1 cellular context compared by ENCODE assay signal in the genomic region with DNA sequence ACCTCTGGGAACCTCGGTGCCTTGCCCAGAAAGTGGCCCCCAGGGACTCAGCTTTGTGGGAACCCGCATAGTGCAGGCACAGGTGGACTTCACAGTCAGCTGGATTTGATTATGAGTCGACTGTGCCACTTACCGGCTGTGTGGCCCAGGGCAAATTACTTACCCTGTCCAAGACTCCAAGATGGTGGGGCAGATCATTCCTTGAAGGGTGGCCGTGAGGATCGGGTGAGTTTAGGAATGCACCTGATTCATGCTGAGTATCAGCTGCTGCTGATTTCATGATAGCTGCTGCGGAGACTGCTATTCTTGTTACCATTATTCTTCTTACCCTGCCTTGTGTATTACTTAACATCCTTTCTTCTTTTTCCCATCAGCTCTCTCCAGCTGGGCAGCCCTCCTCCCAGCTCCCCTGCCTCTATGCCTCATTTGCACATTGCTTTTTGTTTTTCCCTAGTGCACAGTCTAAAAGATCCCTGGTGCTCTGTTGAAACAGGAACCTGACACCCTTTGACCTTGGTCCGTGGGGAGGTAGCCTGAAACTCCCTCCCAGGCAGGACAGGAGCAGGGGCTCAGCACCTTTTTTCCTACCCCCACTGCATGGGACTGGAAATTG.
TF ChIP-seq lines count a peak whose summit lies in the region.

No MANE protein-coding gene starts in this region.

TF ChIP-seq in HepG2, 621 proteins besides CTCF, POLR2A, EP300 and RAD21 (continued from another document and continues in another):
- TF ChIP-seq, protein P1, sequence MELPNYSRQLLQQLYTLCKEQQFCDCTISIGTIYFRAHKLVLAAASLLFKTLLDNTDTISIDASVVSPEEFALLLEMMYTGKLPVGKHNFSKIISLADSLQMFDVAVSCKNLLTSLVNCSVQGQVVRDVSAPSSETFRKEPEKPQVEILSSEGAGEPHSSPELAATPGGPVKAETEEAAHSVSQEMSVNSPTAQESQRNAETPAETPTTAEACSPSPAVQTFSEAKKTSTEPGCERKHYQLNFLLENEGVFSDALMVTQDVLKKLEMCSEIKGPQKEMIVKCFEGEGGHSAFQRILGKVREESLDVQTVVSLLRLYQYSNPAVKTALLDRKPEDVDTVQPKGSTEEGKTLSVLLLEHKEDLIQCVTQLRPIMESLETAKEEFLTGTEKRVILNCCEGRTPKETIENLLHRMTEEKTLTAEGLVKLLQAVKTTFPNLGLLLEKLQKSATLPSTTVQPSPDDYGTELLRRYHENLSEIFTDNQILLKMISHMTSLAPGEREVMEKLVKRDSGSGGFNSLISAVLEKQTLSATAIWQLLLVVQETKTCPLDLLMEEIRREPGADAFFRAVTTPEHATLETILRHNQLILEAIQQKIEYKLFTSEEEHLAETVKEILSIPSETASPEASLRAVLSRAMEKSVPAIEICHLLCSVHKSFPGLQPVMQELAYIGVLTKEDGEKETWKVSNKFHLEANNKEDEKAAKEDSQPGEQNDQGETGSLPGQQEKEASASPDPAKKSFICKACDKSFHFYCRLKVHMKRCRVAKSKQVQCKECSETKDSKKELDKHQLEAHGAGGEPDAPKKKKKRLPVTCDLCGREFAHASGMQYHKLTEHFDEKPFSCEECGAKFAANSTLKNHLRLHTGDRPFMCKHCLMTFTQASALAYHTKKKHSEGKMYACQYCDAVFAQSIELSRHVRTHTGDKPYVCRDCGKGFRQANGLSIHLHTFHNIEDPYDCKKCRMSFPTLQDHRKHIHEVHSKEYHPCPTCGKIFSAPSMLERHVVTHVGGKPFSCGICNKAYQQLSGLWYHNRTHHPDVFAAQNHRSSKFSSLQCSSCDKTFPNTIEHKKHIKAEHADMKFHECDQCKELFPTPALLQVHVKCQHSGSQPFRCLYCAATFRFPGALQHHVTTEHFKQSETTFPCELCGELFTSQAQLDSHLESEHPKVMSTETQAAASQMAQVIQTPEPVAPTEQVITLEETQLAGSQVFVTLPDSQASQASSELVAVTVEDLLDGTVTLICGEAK (IDR thresholded peaks at IDR 0.05) = no peak
- TF ChIP-seq, protein P1 (CRISPR knock-in tag; IDR thresholded peaks at IDR 0.05) = no peak
- TF ChIP-seq FOSL2 (CRISPR knock-in tag; IDR thresholded peaks at IDR 0.05) = no peak
- peak; percentile 64; the same call in 1 of the 2 replicates for TF ChIP-seq ZMYM3 (CRISPR knock-in tag; IDR thresholded peaks at IDR 0.05)
- TF ChIP-seq NR2F1 (CRISPR knock-in tag; IDR thresholded peaks at IDR 0.05) = peak in 1 of 2 experiments; percentile 31; a peak in 1 of 4 replicates
- no peak for TF ChIP-seq ZNF207 (IDR thresholded peaks at IDR 0.05; ENCODE audit: borderline replicate concordance)
- TF ChIP-seq, protein P2, sequence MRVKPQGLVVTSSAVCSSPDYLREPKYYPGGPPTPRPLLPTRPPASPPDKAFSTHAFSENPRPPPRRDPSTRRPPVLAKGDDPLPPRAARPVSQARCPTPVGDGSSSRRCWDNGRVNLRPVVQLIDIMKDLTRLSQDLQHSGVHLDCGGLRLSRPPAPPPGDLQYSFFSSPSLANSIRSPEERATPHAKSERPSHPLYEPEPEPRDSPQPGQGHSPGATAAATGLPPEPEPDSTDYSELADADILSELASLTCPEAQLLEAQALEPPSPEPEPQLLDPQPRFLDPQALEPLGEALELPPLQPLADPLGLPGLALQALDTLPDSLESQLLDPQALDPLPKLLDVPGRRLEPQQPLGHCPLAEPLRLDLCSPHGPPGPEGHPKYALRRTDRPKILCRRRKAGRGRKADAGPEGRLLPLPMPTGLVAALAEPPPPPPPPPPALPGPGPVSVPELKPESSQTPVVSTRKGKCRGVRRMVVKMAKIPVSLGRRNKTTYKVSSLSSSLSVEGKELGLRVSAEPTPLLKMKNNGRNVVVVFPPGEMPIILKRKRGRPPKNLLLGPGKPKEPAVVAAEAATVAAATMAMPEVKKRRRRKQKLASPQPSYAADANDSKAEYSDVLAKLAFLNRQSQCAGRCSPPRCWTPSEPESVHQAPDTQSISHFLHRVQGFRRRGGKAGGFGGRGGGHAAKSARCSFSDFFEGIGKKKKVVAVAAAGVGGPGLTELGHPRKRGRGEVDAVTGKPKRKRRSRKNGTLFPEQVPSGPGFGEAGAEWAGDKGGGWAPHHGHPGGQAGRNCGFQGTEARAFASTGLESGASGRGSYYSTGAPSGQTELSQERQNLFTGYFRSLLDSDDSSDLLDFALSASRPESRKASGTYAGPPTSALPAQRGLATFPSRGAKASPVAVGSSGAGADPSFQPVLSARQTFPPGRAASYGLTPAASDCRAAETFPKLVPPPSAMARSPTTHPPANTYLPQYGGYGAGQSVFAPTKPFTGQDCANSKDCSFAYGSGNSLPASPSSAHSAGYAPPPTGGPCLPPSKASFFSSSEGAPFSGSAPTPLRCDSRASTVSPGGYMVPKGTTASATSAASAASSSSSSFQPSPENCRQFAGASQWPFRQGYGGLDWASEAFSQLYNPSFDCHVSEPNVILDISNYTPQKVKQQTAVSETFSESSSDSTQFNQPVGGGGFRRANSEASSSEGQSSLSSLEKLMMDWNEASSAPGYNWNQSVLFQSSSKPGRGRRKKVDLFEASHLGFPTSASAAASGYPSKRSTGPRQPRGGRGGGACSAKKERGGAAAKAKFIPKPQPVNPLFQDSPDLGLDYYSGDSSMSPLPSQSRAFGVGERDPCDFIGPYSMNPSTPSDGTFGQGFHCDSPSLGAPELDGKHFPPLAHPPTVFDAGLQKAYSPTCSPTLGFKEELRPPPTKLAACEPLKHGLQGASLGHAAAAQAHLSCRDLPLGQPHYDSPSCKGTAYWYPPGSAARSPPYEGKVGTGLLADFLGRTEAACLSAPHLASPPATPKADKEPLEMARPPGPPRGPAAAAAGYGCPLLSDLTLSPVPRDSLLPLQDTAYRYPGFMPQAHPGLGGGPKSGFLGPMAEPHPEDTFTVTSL (CRISPR knock-in tag; IDR thresholded peaks at IDR 0.05; ENCODE audit: borderline replicate concordance) = peak; percentile 75; the same call in 1 of the 2 replicates
- TF ChIP-seq, protein P3, sequence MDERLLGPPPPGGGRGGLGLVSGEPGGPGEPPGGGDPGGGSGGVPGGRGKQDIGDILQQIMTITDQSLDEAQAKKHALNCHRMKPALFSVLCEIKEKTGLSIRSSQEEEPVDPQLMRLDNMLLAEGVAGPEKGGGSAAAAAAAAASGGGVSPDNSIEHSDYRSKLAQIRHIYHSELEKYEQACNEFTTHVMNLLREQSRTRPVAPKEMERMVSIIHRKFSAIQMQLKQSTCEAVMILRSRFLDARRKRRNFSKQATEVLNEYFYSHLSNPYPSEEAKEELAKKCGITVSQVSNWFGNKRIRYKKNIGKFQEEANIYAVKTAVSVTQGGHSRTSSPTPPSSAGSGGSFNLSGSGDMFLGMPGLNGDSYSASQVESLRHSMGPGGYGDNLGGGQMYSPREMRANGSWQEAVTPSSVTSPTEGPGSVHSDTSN (CRISPR knock-in tag; IDR thresholded peaks at IDR 0.05) = no peak
- TF ChIP-seq ATRX (CRISPR knock-in tag; IDR thresholded peaks at IDR 0.05; ENCODE audit: borderline replicate concordance) = no peak
- TF ChIP-seq, protein P4, sequence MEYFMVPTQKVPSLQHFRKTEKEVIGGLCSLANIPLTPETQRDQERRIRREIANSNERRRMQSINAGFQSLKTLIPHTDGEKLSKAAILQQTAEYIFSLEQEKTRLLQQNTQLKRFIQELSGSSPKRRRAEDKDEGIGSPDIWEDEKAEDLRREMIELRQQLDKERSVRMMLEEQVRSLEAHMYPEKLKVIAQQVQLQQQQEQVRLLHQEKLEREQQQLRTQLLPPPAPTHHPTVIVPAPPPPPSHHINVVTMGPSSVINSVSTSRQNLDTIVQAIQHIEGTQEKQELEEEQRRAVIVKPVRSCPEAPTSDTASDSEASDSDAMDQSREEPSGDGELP (IDR thresholded peaks at IDR 0.05; ENCODE audit: borderline replicate concordance, low read depth) = peak; percentile 77; the same call in 1 of the 2 replicates
- TF ChIP-seq ZNF333 (CRISPR knock-in tag; IDR thresholded peaks at IDR 0.05; ENCODE audit: borderline replicate concordance) = no peak
- TF ChIP-seq IKZF1 (IDR thresholded peaks at IDR 0.05) = no peak
- TF ChIP-seq, protein P5, sequence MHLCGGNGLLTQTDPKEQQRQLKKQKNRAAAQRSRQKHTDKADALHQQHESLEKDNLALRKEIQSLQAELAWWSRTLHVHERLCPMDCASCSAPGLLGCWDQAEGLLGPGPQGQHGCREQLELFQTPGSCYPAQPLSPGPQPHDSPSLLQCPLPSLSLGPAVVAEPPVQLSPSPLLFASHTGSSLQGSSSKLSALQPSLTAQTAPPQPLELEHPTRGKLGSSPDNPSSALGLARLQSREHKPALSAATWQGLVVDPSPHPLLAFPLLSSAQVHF (CRISPR knock-in tag; IDR thresholded peaks at IDR 0.05) = no peak
- peak; percentile 43; the same call in 1 of the 2 replicates for TF ChIP-seq ZNF205 (CRISPR knock-in tag; IDR thresholded peaks at IDR 0.05)
- TF ChIP-seq, protein P6, sequence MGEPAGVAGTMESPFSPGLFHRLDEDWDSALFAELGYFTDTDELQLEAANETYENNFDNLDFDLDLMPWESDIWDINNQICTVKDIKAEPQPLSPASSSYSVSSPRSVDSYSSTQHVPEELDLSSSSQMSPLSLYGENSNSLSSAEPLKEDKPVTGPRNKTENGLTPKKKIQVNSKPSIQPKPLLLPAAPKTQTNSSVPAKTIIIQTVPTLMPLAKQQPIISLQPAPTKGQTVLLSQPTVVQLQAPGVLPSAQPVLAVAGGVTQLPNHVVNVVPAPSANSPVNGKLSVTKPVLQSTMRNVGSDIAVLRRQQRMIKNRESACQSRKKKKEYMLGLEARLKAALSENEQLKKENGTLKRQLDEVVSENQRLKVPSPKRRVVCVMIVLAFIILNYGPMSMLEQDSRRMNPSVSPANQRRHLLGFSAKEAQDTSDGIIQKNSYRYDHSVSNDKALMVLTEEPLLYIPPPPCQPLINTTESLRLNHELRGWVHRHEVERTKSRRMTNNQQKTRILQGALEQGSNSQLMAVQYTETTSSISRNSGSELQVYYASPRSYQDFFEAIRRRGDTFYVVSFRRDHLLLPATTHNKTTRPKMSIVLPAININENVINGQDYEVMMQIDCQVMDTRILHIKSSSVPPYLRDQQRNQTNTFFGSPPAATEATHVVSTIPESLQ (CRISPR knock-in tag; conservative IDR thresholded peaks at IDR 0.05) = no peak
- TF ChIP-seq SUZ12 (IDR thresholded peaks at IDR 0.05; ENCODE audit: low read depth, low read length) = no peak
- TF ChIP-seq, protein P7, sequence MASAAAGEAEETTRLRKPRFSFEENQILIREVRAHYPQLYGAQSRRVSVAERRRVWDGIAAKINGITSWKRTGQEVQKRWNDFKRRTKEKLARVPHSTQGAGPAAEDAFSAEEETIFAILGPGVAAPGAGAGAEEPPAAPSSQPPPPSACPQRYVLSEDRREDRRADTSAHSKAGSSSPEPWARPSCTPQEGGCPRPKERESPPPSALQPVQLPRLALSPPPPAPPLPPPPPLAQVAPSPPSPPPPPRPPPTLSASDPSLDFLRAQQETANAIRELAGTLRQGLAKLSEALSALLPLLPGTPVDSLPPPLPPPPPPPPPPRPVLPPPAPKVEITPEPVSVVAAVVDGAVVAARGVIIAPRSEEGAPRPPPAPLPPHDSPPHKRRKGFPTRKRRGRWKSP (CRISPR knock-in tag; IDR thresholded peaks at IDR 0.05) = no peak
- peak; percentile 27; the same call in 1 of the 2 replicates for TF ChIP-seq MAZ (IDR thresholded peaks at IDR 0.05; ENCODE audit: borderline replicate concordance, low read depth, low read length)
- TF ChIP-seq MAZ (CRISPR knock-in tag; IDR thresholded peaks at IDR 0.05; ENCODE audit: low read depth) = no peak
- TF ChIP-seq ZNF292 (CRISPR knock-in tag; IDR thresholded peaks at IDR 0.05; ENCODE audit: borderline replicate concordance, low read depth) = peak; percentile 41; the same call in 1 of the 2 replicates
- 0 out of 2 replicates have a peak, but pooled peaks have one; percentile 41 for TF ChIP-seq KAT8 (CRISPR knock-in tag; IDR thresholded peaks at IDR 0.05)
- peak; percentile 54; the same call in 1 of the 2 replicates for TF ChIP-seq PITX1 (CRISPR knock-in tag; IDR thresholded peaks at IDR 0.05)
- TF ChIP-seq, protein P8, sequence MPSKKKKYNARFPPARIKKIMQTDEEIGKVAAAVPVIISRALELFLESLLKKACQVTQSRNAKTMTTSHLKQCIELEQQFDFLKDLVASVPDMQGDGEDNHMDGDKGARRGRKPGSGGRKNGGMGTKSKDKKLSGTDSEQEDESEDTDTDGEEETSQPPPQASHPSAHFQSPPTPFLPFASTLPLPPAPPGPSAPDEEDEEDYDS (CRISPR knock-in tag; IDR thresholded peaks at IDR 0.05) = 0 out of 2 replicates have a peak, but pooled peaks have one; percentile 10
- TF ChIP-seq, protein P9, sequence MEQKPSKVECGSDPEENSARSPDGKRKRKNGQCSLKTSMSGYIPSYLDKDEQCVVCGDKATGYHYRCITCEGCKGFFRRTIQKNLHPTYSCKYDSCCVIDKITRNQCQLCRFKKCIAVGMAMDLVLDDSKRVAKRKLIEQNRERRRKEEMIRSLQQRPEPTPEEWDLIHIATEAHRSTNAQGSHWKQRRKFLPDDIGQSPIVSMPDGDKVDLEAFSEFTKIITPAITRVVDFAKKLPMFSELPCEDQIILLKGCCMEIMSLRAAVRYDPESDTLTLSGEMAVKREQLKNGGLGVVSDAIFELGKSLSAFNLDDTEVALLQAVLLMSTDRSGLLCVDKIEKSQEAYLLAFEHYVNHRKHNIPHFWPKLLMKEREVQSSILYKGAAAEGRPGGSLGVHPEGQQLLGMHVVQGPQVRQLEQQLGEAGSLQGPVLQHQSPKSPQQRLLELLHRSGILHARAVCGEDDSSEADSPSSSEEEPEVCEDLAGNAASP (CRISPR knock-in tag; IDR thresholded peaks at IDR 0.05; ENCODE audit: borderline replicate concordance) = peak; percentile 58; the same call in 1 of the 2 replicates
- TF ChIP-seq, protein P10, sequence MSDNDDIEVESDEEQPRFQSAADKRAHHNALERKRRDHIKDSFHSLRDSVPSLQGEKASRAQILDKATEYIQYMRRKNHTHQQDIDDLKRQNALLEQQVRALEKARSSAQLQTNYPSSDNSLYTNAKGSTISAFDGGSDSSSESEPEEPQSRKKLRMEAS (IDR thresholded peaks at IDR 0.05) = peak; percentile 27; the same call in 1 of the 2 replicates
- TF ChIP-seq NCOA1 (CRISPR knock-in tag; IDR thresholded peaks at IDR 0.05) = no peak
- TF ChIP-seq ZKSCAN5 (CRISPR knock-in tag; IDR thresholded peaks at IDR 0.05) = no peak
- TF ChIP-seq GATAD2A (CRISPR knock-in tag; IDR thresholded peaks at IDR 0.05) = peak; percentile 87
